ENCODE assay signal across 16 cellular contexts in genomic region chr7:142689439-142690168, GRCh38. TPM values are rescaled to one million over a fixed set of nuclear protein-coding genes. Genes with fewer than 3 reads are reported as not detected.
DNase-seq lines count a peak whose midpoint lies in the region; ATAC-seq and TF ChIP-seq lines count a peak whose summit lies in the region.
"Had no signal": no experiment of that assay in that cellular context is flagged by ENCODE, and none has a peak within 500 bp of the region (broad histone marks: within the 10 kb centered on the region; RNA-seq: fewer than 3 reads in every experiment).

No MANE protein-coding gene starts in this region.

- DNase-seq in activated CD4-positive, alpha-beta T cell treated with anti-CD3 and anti-CD28 coated beads for 36 hours = no peak
- DNase-seq in activated CD4-positive, alpha-beta T cell treated with anti-CD3 and anti-CD28 coated beads, Interleukin-2, amount 50 U/mL, for 1 hour = no peak
- DNase-seq in Kasumi-1 (lab: John Stamatoyannopoulos, UW) (peak; percentile 23 to 53), hepatocyte (ENCODE audit: low spot score) (no peak), NCI-H510A treated with DMSO at 0.1 percent for 48 hours (lab: John Stamatoyannopoulos, UW) (no peak), NCI-H2107 treated with DMSO at 0.1 percent for 48 hours (lab: John Stamatoyannopoulos, UW; ENCODE audit: unreplicated experiment) (no peak), dedifferentiated amniotic fluid mesenchymal stem cell (ENCODE audit: extremely low spot score) (no peak)
- DNase-seq: NCI-H1048, RPMI8226, upper lobe of right lung had no signal

- ATAC-seq in activated CD4-positive, alpha-beta T cell treated with anti-CD3 and anti-CD28 coated beads for 36 hours = no peak
- ATAC-seq: left lobe of liver, upper lobe of right lung had no signal

- H3K27ac Mint-ChIP-seq in activated CD4-positive, alpha-beta T cell treated with anti-CD3 and anti-CD28 coated beads for 36 hours = peak overlapping the region; percentile 14

- no peak overlapping the region for H3K27ac ChIP-seq in SU-DHL-6 (ENCODE audit: low read depth, low read length)
- no peak overlapping the region for H3K27ac ChIP-seq in hepatocyte
- H3K27ac ChIP-seq: coronary artery, HL-60, upper lobe of right lung had no signal

- H3K9me3 ChIP-seq in SU-DHL-6 (ENCODE audit: insufficient read depth, low read length) (no peaks in the 10 kb centered on the region), hepatocyte (ENCODE audit: low read depth) (no peaks in the 10 kb centered on the region)
- H3K9me3 ChIP-seq: upper lobe of right lung had no signal

- H4K20me1 ChIP-seq in SU-DHL-6 (ENCODE audit: low read depth, low read length) (no peaks in the 10 kb centered on the region), hepatocyte (ENCODE audit: insufficient read depth, poor library complexity, severe bottlenecking) (no peaks in the 10 kb centered on the region)

- H3K4me1 ChIP-seq in hepatocyte (ENCODE audit: insufficient read depth) = no peaks in the 10 kb centered on the region
- H3K4me1 ChIP-seq: upper lobe of right lung had no signal

- H3K79me2 ChIP-seq in SU-DHL-6 (ENCODE audit: insufficient read depth, low read length) = no peaks in the 10 kb centered on the region
- H3K79me2 ChIP-seq in hepatocyte = no peaks in the 10 kb centered on the region

- peaks cover 21% of the 10 kb centered on the region for H3K4me1 Mint-ChIP-seq in activated CD4-positive, alpha-beta T cell treated with anti-CD3 and anti-CD28 coated beads for 36 hours

- H3K27me3 Mint-ChIP-seq in activated CD4-positive, alpha-beta T cell treated with anti-CD3 and anti-CD28 coated beads for 36 hours = no peaks in the 10 kb centered on the region

- H3K9me3 Mint-ChIP-seq in activated CD4-positive, alpha-beta T cell treated with anti-CD3 and anti-CD28 coated beads for 36 hours (ENCODE audit: low read depth) = no peaks in the 10 kb centered on the region

- no peak overlapping the region for H3K9ac ChIP-seq in SU-DHL-6 (ENCODE audit: low read length)

- no peaks in the 10 kb centered on the region for H3K36me3 Mint-ChIP-seq in activated CD4-positive, alpha-beta T cell treated with anti-CD3 and anti-CD28 coated beads for 36 hours (ENCODE audit: low read depth)

- H3K9me2 ChIP-seq in SU-DHL-6 (replicated peaks; ENCODE audit: insufficient read depth, low read length) (no peaks in the 10 kb centered on the region), hepatocyte (replicated peaks; ENCODE audit: insufficient read depth) (no peaks in the 10 kb centered on the region)

- H3F3A ChIP-seq in SU-DHL-6 (ENCODE audit: insufficient read depth) = no peaks in the 10 kb centered on the region

- CTCF ChIA-PET in activated CD4-positive, alpha-beta T cell treated with anti-CD3 and anti-CD28 coated beads for 36 hours (lab: Charles Lee) = interaction anchor here (0.8 kb wide), 1 partner anchor 24 kb away, joined by 3 read pairs; no protein-coding TSS in a partner anchor

- 78% methylated on average over 5 of the region's 5 CpGs for WGBS in hepatocyte (ENCODE audit: low lambda C conversion rate, missing lambda C conversion rate)

- H3K4me3 ChIP-seq in SU-DHL-6 (ENCODE audit: insufficient read depth, low read length, poor library complexity, severe bottlenecking) (no peak overlapping the region), hepatocyte (no peak overlapping the region)
- H3K4me3 ChIP-seq: coronary artery, upper lobe of right lung had no signal

- intact Hi-C loops in activated CD4-positive, alpha-beta T cell treated with anti-CD3 and anti-CD28 coated beads for 36 hours (cut with DNase I, micrococcal nuclease) = loop anchor here in 1 of 2 experiments (5.0 kb wide), 1 partner anchor 93 kb away; no protein-coding TSS in a partner anchor

- H3K36me3 ChIP-seq in SU-DHL-6 (ENCODE audit: low read length) = no peaks in the 10 kb centered on the region
- H3K36me3 ChIP-seq in hepatocyte (replicated peaks; ENCODE audit: insufficient read depth, low read depth) = no peaks in the 10 kb centered on the region
- H3K36me3 ChIP-seq: upper lobe of right lung had no signal

- TF ChIP-seq CTCF in SU-DHL-6 (IDR thresholded peaks at IDR 0.05; ENCODE audit: insufficient read depth, low read length, poor library complexity, severe bottlenecking) = peak; percentile 24
- TF ChIP-seq CTCF in hepatocyte (IDR thresholded peaks at IDR 0.05; ENCODE audit: poor library complexity) = peak; percentile 30

- no peak overlapping the region for H3K4me3 Mint-ChIP-seq in activated CD4-positive, alpha-beta T cell treated with anti-CD3 and anti-CD28 coated beads for 36 hours

- no peak overlapping the region for H2AFZ ChIP-seq in SU-DHL-6 (ENCODE audit: low read depth, low read length, severe bottlenecking)
- no peak overlapping the region for H2AFZ ChIP-seq in hepatocyte

- POLR2A ChIA-PET in activated CD4-positive, alpha-beta T cell treated with anti-CD3 and anti-CD28 coated beads for 36 hours (lab: Charles Lee) = no interaction called here

- no peak overlapping the region for H3K4me2 ChIP-seq in SU-DHL-6 (ENCODE audit: low read depth, low read length, poor library complexity, severe bottlenecking)
- H3K4me2 ChIP-seq in hepatocyte = no peak overlapping the region

- H3K27me3 ChIP-seq in SU-DHL-6 (ENCODE audit: low read length) (no peaks in the 10 kb centered on the region), hepatocyte (no peaks in the 10 kb centered on the region)
- H3K27me3 ChIP-seq: upper lobe of right lung had no signal

RNA-seq across cellular contexts. Expression of gene PRSS1, which starts 59.7 kb away (rescaled TPM):
- total RNA-seq in activated CD4-positive, alpha-beta T cell treated with anti-CD3 and anti-CD28 coated beads for 36 hours = not detected
- 69.8 and 71.2 TPM in 2 replicates for total RNA-seq in hepatocyte
- polyA plus RNA-seq in hepatocyte = 67.6 and 78.5 TPM in 2 replicates
- total RNA-seq: frontal cortex, upper lobe of right lung had no signal
- polyA plus RNA-seq: neural cell had no signal

Comparison
In these comparisons a context has a peak if more than half of its experiments do, and no peak if none do; other contexts are left out.
1. DNase-seq: peak in Kasumi-1 (2 of 2); none in activated CD4-positive, alpha-beta T cell treated with anti-CD3 and anti-CD28 coated beads for 36 hours (single experiment), activated CD4-positive, alpha-beta T cell treated with anti-CD3 and anti-CD28 coated beads, Interleukin-2, amount 50 U/mL, for 1 hour (single experiment), hepatocyte (single experiment), NCI-H510A treated with DMSO at 0.1 percent for 48 hours (single experiment), NCI-H2107 treated with DMSO at 0.1 percent for 48 hours (single experiment) and dedifferentiated amniotic fluid mesenchymal stem cell (single experiment).
2. RNA of gene PRSS1, which starts 59.7 kb away (total RNA-seq): 69.8 to 71.2 TPM in hepatocyte; not detected in activated CD4-positive, alpha-beta T cell treated with anti-CD3 and anti-CD28 coated beads for 36 hours; every median in the first group is over 10 times any median in the second.